Comparison of ENCODE assay signal across 1 cellular context in the genomic region with DNA sequence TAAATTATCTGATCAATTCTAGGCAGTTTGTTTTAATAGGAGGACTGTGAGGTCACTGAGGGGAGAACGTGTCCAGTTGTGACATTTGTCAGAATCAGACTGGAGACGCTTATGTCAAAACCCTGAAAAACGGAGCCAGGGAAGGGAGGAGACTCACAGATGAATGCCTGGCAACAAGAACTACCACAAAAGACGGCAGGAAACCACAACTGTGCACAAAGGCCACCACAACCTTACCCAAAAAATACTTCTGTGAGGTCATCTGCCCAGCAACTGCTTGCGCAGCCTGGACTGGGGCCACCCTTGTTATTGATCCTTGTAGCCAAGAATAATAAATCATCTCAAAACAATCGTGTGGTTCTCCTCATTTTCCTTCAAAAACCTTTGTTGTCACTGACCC.
TF ChIP-seq lines count a peak whose summit lies in the region.

No MANE protein-coding gene starts in this region.

TF ChIP-seq in GM23338, 12 proteins besides CTCF, POLR2A, EP300 and RAD21 (continued from another document):
- TF ChIP-seq, protein P1, sequence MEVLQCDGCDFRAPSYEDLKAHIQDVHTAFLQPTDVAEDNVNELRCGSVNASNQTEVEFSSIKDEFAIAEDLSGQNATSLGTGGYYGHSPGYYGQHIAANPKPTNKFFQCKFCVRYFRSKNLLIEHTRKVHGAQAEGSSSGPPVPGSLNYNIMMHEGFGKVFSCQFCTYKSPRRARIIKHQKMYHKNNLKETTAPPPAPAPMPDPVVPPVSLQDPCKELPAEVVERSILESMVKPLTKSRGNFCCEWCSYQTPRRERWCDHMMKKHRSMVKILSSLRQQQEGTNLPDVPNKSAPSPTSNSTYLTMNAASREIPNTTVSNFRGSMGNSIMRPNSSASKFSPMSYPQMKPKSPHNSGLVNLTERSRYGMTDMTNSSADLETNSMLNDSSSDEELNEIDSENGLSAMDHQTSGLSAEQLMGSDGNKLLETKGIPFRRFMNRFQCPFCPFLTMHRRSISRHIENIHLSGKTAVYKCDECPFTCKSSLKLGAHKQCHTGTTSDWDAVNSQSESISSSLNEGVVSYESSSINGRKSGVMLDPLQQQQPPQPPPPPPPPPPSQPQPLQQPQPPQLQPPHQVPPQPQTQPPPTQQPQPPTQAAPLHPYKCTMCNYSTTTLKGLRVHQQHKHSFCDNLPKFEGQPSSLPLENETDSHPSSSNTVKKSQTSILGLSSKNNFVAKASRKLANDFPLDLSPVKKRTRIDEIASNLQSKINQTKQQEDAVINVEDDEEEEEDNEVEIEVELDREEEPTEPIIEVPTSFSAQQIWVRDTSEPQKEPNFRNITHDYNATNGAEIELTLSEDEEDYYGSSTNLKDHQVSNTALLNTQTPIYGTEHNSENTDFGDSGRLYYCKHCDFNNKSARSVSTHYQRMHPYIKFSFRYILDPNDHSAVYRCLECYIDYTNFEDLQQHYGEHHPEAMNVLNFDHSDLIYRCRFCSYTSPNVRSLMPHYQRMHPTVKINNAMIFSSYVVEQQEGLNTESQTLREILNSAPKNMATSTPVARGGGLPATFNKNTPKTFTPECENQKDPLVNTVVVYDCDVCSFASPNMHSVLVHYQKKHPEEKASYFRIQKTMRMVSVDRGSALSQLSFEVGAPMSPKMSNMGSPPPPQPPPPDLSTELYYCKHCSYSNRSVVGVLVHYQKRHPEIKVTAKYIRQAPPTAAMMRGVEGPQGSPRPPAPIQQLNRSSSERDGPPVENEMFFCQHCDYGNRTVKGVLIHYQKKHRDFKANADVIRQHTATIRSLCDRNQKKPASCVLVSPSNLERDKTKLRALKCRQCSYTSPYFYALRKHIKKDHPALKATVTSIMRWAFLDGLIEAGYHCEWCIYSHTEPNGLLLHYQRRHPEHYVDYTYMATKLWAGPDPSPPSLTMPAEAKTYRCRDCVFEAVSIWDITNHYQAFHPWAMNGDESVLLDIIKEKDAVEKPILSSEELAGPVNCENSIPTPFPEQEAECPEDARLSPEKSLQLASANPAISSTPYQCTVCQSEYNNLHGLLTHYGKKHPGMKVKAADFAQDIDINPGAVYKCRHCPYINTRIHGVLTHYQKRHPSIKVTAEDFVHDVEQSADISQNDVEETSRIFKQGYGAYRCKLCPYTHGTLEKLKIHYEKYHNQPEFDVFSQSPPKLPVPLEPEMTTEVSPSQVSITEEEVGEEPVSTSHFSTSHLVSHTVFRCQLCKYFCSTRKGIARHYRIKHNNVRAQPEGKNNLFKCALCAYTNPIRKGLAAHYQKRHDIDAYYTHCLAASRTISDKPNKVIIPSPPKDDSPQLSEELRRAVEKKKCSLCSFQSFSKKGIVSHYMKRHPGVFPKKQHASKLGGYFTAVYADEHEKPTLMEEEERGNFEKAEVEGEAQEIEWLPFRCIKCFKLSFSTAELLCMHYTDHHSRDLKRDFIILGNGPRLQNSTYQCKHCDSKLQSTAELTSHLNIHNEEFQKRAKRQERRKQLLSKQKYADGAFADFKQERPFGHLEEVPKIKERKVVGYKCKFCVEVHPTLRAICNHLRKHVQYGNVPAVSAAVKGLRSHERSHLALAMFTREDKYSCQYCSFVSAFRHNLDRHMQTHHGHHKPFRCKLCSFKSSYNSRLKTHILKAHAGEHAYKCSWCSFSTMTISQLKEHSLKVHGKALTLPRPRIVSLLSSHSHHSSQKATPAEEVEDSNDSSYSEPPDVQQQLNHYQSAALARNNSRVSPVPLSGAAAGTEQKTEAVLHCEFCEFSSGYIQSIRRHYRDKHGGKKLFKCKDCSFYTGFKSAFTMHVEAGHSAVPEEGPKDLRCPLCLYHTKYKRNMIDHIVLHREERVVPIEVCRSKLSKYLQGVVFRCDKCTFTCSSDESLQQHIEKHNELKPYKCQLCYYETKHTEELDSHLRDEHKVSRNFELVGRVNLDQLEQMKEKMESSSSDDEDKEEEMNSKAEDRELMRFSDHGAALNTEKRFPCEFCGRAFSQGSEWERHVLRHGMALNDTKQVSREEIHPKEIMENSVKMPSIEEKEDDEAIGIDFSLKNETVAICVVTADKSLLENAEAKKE (CRISPR knock-in tag; IDR thresholded peaks at IDR 0.05): no peak
- TF ChIP-seq ZNF331 (CRISPR knock-in tag; IDR thresholded peaks at IDR 0.05; ENCODE audit: low read depth): no peak
- TF ChIP-seq STAT1 (IDR thresholded peaks at IDR 0.05; ENCODE audit: unreplicated experiment): no peak
